18 cellular contexts compared by ENCODE assay signal in the genomic region with DNA sequence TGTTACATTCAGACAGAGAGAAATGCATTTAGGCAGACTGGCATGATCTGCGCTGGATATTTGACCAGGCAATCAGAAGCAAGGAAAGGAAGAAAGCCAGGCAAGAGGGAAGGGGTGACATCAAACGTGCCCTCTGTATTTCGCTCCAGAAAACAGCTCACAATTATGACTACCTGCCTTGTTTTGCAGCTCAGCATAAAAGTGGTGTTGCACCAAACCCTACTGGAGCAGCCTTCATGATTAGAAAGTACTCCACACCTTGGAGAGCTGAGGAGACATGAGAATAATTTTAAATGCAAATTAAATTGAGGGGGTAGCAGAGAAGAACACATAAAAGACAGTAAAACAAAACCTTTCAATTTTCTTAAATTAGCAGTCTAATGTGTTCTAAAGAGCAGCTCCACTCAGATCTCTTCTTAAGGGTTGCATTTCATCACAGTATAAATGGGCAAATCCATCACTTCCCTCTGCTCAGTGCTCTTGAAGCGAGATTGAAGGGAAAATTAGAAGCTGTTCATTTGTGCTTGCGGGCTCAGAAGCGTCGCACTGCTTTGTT. TPM values are rescaled to one million over a fixed set of nuclear protein-coding genes. Genes with fewer than 3 reads are reported as not detected.
DNase-seq lines count a peak whose midpoint lies in the region; ATAC-seq and TF ChIP-seq lines count a peak whose summit lies in the region.
"Had no signal": no experiment of that assay in that cellular context is flagged by ENCODE, and none has a peak within 500 bp of the region (broad histone marks: within the 10 kb centered on the region; RNA-seq: fewer than 3 reads in every experiment).

TSS of gene PHACTR1 (plus strand) at position 470 of the 556 bp plus-strand sequence.

- H2AFZ ChIP-seq in GM23248, result no peak within 1 kb of the TSS

- H4K20me1 ChIP-seq in GM23248 (ENCODE audit: insufficient read depth), result no peaks in the 10 kb centered on the region

- peak within 1 kb of the TSS; percentile 34; the same call in 1 of the 2 replicates for H3K9ac ChIP-seq in GM23248

- H3K4me2 ChIP-seq in GM23248 (ENCODE audit: unreplicated experiment), result peak within 1 kb of the TSS; percentile 75

- no peaks in the 10 kb centered on the region for H3K79me2 ChIP-seq in GM23248 (ENCODE audit: insufficient read depth)

- no peaks in the 10 kb centered on the region for H3K4me1 Mint-ChIP-seq in activated B cell treated with CpG ODN at 0.5 μM for 24 hours
- H3K4me1 Mint-ChIP-seq in naive B cell, result no peaks in the 10 kb centered on the region
- no peaks in the 10 kb centered on the region for H3K4me1 Mint-ChIP-seq in natural killer cell treated with Interleukin-12 subunit alpha and Interleukin-12 subunit beta and Interleukin-15 and Interleukin-18, amount 100 ng/mL, for 72 hours (ENCODE audit: low read depth in 2 of 2)

- no peaks in the 10 kb centered on the region for H3K36me3 ChIP-seq in GM23248 (ENCODE audit: low read depth)
- H3K36me3 ChIP-seq: brain microvascular endothelial cell, transverse colon had no signal

- no peak within 1 kb of the TSS for H3K4me3 Mint-ChIP-seq in activated B cell treated with CpG ODN at 0.5 μM for 24 hours
- H3K4me3 Mint-ChIP-seq in naive B cell, result no peak within 1 kb of the TSS
- H3K4me3 Mint-ChIP-seq in natural killer cell treated with Interleukin-12 subunit alpha and Interleukin-12 subunit beta and Interleukin-15 and Interleukin-18, amount 100 ng/mL, for 72 hours, result no peak within 1 kb of the TSS
- H3K4me3 Mint-ChIP-seq: naive thymus-derived CD4-positive, alpha-beta T cell had no signal

- DNase-seq in GM23248 (no peak), activated B cell treated with CpG ODN at 0.5 μM for 24 hours (no peak), cardiac septum (ENCODE audit: low spot score) (no peak), naive B cell (no peak), glomerular visceral epithelial cell (ENCODE audit: extremely low spot score) (no peak)
- no peak for DNase-seq in stimulated activated naive CD8-positive, alpha-beta T cell treated with anti-CD3 and anti-CD28 coated beads, Interleukin-15, Interleukin-2, amounts not matched to agents 100 U/mL and 50 U/mL, for 24 hours
- DNase-seq in natural killer cell treated with Interleukin-12 subunit alpha and Interleukin-12 subunit beta and Interleukin-15 and Interleukin-18, amount 100 ng/mL, for 72 hours (ENCODE audit: low spot score), result no peak
- DNase-seq: activated naive CD4-positive, alpha-beta T cell; brain microvascular endothelial cell; Caco-2; effector CD8-positive, alpha-beta T cell; GDM1; naive thymus-derived CD4-positive, alpha-beta T cell; NCI-H2029 treated with DMSO at 0.1 percent for 48 hours; stimulated activated CD4-positive, alpha-beta T cell treated with anti-CD3 and anti-CD28 coated beads, Interleukin-2, amount 100 ng/mL, for 24 hours; transverse colon had no signal

- 91 to 96% methylated on average over 7 of the region's 7 CpGs for WGBS in GM23248 (ENCODE audit: low coverage in 1 of 2, low lambda C conversion rate in 2 of 2, missing lambda C conversion rate in 2 of 2), 2 experiments

- no peak within 1 kb of the TSS for H3K27ac Mint-ChIP-seq in activated B cell treated with CpG ODN at 0.5 μM for 24 hours
- H3K27ac Mint-ChIP-seq in naive B cell, result peak within 1 kb of the TSS in 1 of 6 donors; percentile 16
- no peak within 1 kb of the TSS for H3K27ac Mint-ChIP-seq in natural killer cell treated with Interleukin-12 subunit alpha and Interleukin-12 subunit beta and Interleukin-15 and Interleukin-18, amount 100 ng/mL, for 72 hours
- H3K27ac Mint-ChIP-seq: naive thymus-derived CD4-positive, alpha-beta T cell had no signal

- POLR2A ChIA-PET in activated B cell treated with CpG ODN at 0.5 μM for 24 hours (lab: Charles Lee), result no interaction called here

- no peak for TF ChIP-seq CTCF in activated B cell treated with CpG ODN at 0.5 μM for 24 hours (IDR thresholded peaks at IDR 0.05)

- peaks cover 15% of the 10 kb centered on the region; the same call in 1 of the 2 replicates for H3F3A ChIP-seq in GM23248 (ENCODE audit: insufficient read depth)

- in situ Hi-C loops in GM23248 (cut with MboI), result no loop called here

- intact Hi-C loops in activated B cell treated with CpG ODN at 0.5 μM for 24 hours (cut with micrococcal nuclease), result no loop called here
- intact Hi-C loops in cardiac septum (cut with DNase I), result no loop called here

- CTCF ChIA-PET in activated B cell treated with CpG ODN at 0.5 μM for 24 hours (lab: Charles Lee), result no interaction called here

- peak within 1 kb of the TSS; percentile 56 for H3K4me3 ChIP-seq in GM23248
- H3K4me3 ChIP-seq: transverse colon had no signal

- H3K36me3 Mint-ChIP-seq in activated B cell treated with CpG ODN at 0.5 μM for 24 hours (ENCODE audit: low read depth) (no peaks in the 10 kb centered on the region), naive B cell (no peaks in the 10 kb centered on the region)
- H3K36me3 Mint-ChIP-seq in natural killer cell treated with Interleukin-12 subunit alpha and Interleukin-12 subunit beta and Interleukin-15 and Interleukin-18, amount 100 ng/mL, for 72 hours, result no peaks in the 10 kb centered on the region
- H3K36me3 Mint-ChIP-seq: naive thymus-derived CD4-positive, alpha-beta T cell had no signal

- peaks cover 27% of the 10 kb centered on the region for H3K4me1 ChIP-seq in GM23248 (ENCODE audit: insufficient read depth)
- H3K4me1 ChIP-seq: transverse colon had no signal

- ATAC-seq in activated B cell treated with CpG ODN at 0.5 μM for 24 hours (ENCODE audit: low read depth) (no peak), naive B cell (ENCODE audit: low read depth in 2 of 2) (no peak), GM18861 (IDR thresholded peaks at IDR 0.05; ENCODE audit: unreplicated experiment) (no peak)
- no peak for ATAC-seq in stimulated activated naive CD8-positive, alpha-beta T cell treated with anti-CD3 and anti-CD28 coated beads, Interleukin-15, Interleukin-2, amounts not matched to agents 100 U/mL and 50 U/mL, for 24 hours
- no peak for ATAC-seq in natural killer cell treated with Interleukin-12 subunit alpha and Interleukin-12 subunit beta and Interleukin-15 and Interleukin-18, amount 100 ng/mL, for 72 hours
- ATAC-seq: naive thymus-derived CD4-positive, alpha-beta T cell had no signal

- H3K27me3 ChIP-seq in GM23248 (replicated peaks; ENCODE audit: insufficient read depth), result no peaks in the 10 kb centered on the region
- H3K27me3 ChIP-seq: brain microvascular endothelial cell had no signal

- no peaks in the 10 kb centered on the region for H3K9me2 ChIP-seq in GM23248 (ENCODE audit: insufficient read depth)

- H3K9me3 Mint-ChIP-seq in activated B cell treated with CpG ODN at 0.5 μM for 24 hours (no peaks in the 10 kb centered on the region), naive B cell (peaks cover 0 to 2% (median 0%) of the 10 kb centered on the region in 7 donors)
- H3K9me3 Mint-ChIP-seq in natural killer cell treated with Interleukin-12 subunit alpha and Interleukin-12 subunit beta and Interleukin-15 and Interleukin-18, amount 100 ng/mL, for 72 hours, result peaks cover 3% of the 10 kb centered on the region

- H3K27ac ChIP-seq in GM23248, result no peak within 1 kb of the TSS
- H3K27ac ChIP-seq: brain microvascular endothelial cell, RWPE1, transverse colon had no signal

- no peaks in the 10 kb centered on the region for H3K9me3 ChIP-seq in GM23248 (ENCODE audit: low read depth)
- H3K9me3 ChIP-seq: Caco-2, transverse colon had no signal

- H3K27me3 Mint-ChIP-seq in activated B cell treated with CpG ODN at 0.5 μM for 24 hours (peaks cover 17% of the 10 kb centered on the region), naive B cell (peaks cover 16 to 34% (median 33%) of the 10 kb centered on the region in 3 donors)
- H3K27me3 Mint-ChIP-seq in natural killer cell treated with Interleukin-12 subunit alpha and Interleukin-12 subunit beta and Interleukin-15 and Interleukin-18, amount 100 ng/mL, for 72 hours, result peaks cover 7 to 8% of the 10 kb centered on the region in 2 donors

RNA-seq across cellular contexts. Expression of gene PHACTR1, which starts in this region (rescaled TPM):
- total RNA-seq in GM23248 (2014; rRNA removed; shearing (Covaris generic)), result 0.25 and 3.2 TPM in 2 replicates
- polyA plus RNA-seq in GM23248 (2016; fragmentation: Nextera tagmentation; extraction: Ambion mirVana), result 0.65 and 0.82 TPM in 2 replicates
- total RNA-seq in activated B cell treated with CpG ODN at 0.5 μM for 24 hours, result 109 and 115 TPM in 2 replicates
- 26.2 TPM for total RNA-seq in cardiac septum
- polyA plus RNA-seq in naive B cell (ENCODE audit: low read depth in 6 of 6), result 100 to 1,000 TPM in 2 of 6 donors, 10 to 100 TPM in 4; 61.4 to 110 (median 75.1) TPM
- total RNA-seq in natural killer cell treated with Interleukin-12 subunit alpha and Interleukin-12 subunit beta and Interleukin-15 and Interleukin-18, amount 100 ng/mL, for 72 hours, result 1 to 10 TPM in 1 of 2 donors, under 1 TPM in 1; 0.14 to 1.6 TPM

Comparison
In these comparisons a context has a peak if more than half of its experiments do, and no peak if none do; other contexts are left out.
1. RNA of gene PHACTR1 (polyA plus RNA-seq): 61.4 to 110 TPM in naive B cell; 0.65 to 0.82 TPM in GM23248; every median in the first group is over 10 times any median in the second.